9 cellular contexts compared by ENCODE assay signal in genomic region chr1:245512980-245513578, GRCh38.
DNase-seq lines count a peak whose midpoint lies in the region; ATAC-seq, FAIRE-seq and TF ChIP-seq lines count a peak whose summit lies in the region.
"Had no signal": no experiment of that assay in that cellular context is flagged by ENCODE, and none has a peak within 500 bp of the region (broad histone marks: within the 10 kb centered on the region; RNA-seq: fewer than 3 reads in every experiment).

No MANE protein-coding gene starts in this region.

- peaks cover 48% of the 10 kb centered on the region for H3K4me1 Mint-ChIP-seq in nephron

- H3K9me1 ChIP-seq in K562 (ENCODE audit: control insufficient read depth, insufficient read depth, low read length) = no peaks in the 10 kb centered on the region

- BruUV-seq in K562 (replicated peaks; lab: Mats Ljungman, UMichigan) = no TSS peak

- POLR2A ChIA-PET in K562 (lab: Yijun Ruan, JAX) = interaction anchor here (0.9 to 2.4 kb wide), 3 partner anchors 10 to 37 kb away, joined by 3 to 7 read pairs (median 5); no protein-coding TSS in a partner anchor

- no peak overlapping the region for H2AFZ ChIP-seq in K562 (ENCODE audit: low read depth, low read length)

- no peak overlapping the region for H3K9ac ChIP-seq in K562 (ENCODE audit: insufficient read depth in 1 of 2, low read depth in 2 of 2, low read length in 2 of 2)

- H3K79me2 ChIP-seq in K562 (ENCODE audit: control insufficient read depth, insufficient read depth, low read length) = no peaks in the 10 kb centered on the region

- H3K27ac ChIP-seq in K562 (ENCODE audit: extremely low read depth, low read depth, low read length) = no peak overlapping the region

- CTCF ChIA-PET in K562 (lab: Yijun Ruan, JAX; ENCODE audit: low intra/inter-chr PET ratio) = no interaction called here

- H3K27me3 ChIP-seq in K562 (ENCODE audit: control insufficient read depth in 2 of 2, insufficient read depth in 2 of 2, low read length in 2 of 2) = peaks cover 24 to 44% of the 10 kb centered on the region in 2 experiments

- no peaks in the 10 kb centered on the region for H3K36me3 ChIP-seq in K562 (ENCODE audit: control insufficient read depth, insufficient read depth, low read length)

- in situ Hi-C loops in K562 (cut with MboI) = no loop called here

- TF ChIP-seq POLR2A in K562 (conservative IDR thresholded peaks at IDR 0.05) = no peak

- H3K9me3 ChIP-seq in K562 (replicated peaks; ENCODE audit: control insufficient read depth, insufficient read depth, low read depth, low read length) = no peaks in the 10 kb centered on the region

- no peak overlapping the region for H3K4me3 ChIP-seq in K562

- peak overlapping the region in 2 of 3 experiments; percentile 65 to 74 for H3K27ac Mint-ChIP-seq in nephron
- H3K27ac Mint-ChIP-seq: IgD-negative memory B cell had no signal

- no peaks in the 10 kb centered on the region for H3K9me3 Mint-ChIP-seq in nephron

- TF ChIP-seq EP300 in K562 (IDR thresholded peaks at IDR 0.05; ENCODE audit: low read length) = no peak

- no peaks in the 10 kb centered on the region for H4K20me1 ChIP-seq in K562 (replicated peaks; ENCODE audit: control insufficient read depth, insufficient read depth, low read length)

- intact Hi-C loops in K562 (cut with micrococcal nuclease) = loop anchor here (10.0 kb wide), 1 partner anchor 162 kb away; no protein-coding TSS in a partner anchor

- TF ChIP-seq CTCF in K562 (IDR thresholded peaks at IDR 0.05 in 2 of 3, conservative IDR thresholded peaks at IDR 0.05 in 1 of 3; ENCODE audit: insufficient read depth in 2 of 3, low read depth in 1 of 3, low read length in 3 of 3) (peak in 2 of 3 experiments; percentile 26 to 54; a peak in 3 of 6 replicates), nephron (IDR thresholded peaks at IDR 0.05; ENCODE audit: unreplicated experiment in 3 of 3) (no peak), GM10266 (IDR thresholded peaks at IDR 0.05; ENCODE audit: control insufficient read depth, insufficient read depth, low read depth, missing control alignments) (no peak)

- ATAC-seq in K562 = peak; percentile 97

- H3K27me3 Mint-ChIP-seq in nephron (ENCODE audit: low read depth) = peaks cover 4% of the 10 kb centered on the region

- H3K36me3 Mint-ChIP-seq in nephron (ENCODE audit: low read depth) = no peaks in the 10 kb centered on the region
- H3K36me3 Mint-ChIP-seq: IgD-negative memory B cell had no signal

- 6% methylated on average over 11 of the region's 11 CpGs for WGBS in K562 (ENCODE audit: insufficient coverage, low coverage, missing lambda C conversion rate)

- no peak for TF ChIP-seq RAD21 in K562 (CRISPR knock-in tag; conservative IDR thresholded peaks at IDR 0.05 in 1 of 2, IDR thresholded peaks at IDR 0.05 in 1 of 2)

- peak overlapping the region in 2 of 3 experiments; percentile 28 to 54 for H3K4me3 Mint-ChIP-seq in nephron

- H3K4me1 ChIP-seq in K562 (replicated peaks in 1 of 2; ENCODE audit: control insufficient read depth in 2 of 2, insufficient read depth in 2 of 2, low read length in 2 of 2) = no peaks in the 10 kb centered on the region

- no peak overlapping the region for H3K4me2 ChIP-seq in K562 (ENCODE audit: insufficient read depth, low read length)

- FAIRE-seq in K562 (lab: Jason Lieb, UNC) = no peak

- DNase-seq in NCI-H1105 treated with DMSO at 0.1 percent for 48 hours (lab: John Stamatoyannopoulos, UW) = peak; percentile 1
- DNase-seq in NCI-H1105 (lab: John Stamatoyannopoulos, UW) = no peak
- DNase-seq in NAMALWA (ENCODE audit: low spot score) = peak; percentile 28
- peak; percentile 54 to 72 (median 56) for DNase-seq in K562 (ENCODE audit: extremely low read depth in 1 of 4, low spot score in 3 of 4)
- DNase-seq in islet precursor cell = no peak
- DNase-seq in GM10266 (ENCODE audit: extremely low spot score) = no peak
- no peak for DNase-seq in putamen (ENCODE audit: low spot score)

TF ChIP-seq in K562, 482 proteins besides CTCF, POLR2A, EP300 and RAD21 (continues in another document):
- TF ChIP-seq RREB1 (CRISPR knock-in tag; IDR thresholded peaks at IDR 0.05) (no peak), PKNOX1 (IDR thresholded peaks at IDR 0.05) (peak; percentile 63), EGR1 (conservative IDR thresholded peaks at IDR 0.05) (peak; percentile 52), VEZF1 (CRISPR knock-in tag; IDR thresholded peaks at IDR 0.05) (peak; percentile 81), MAFG (tag; conservative IDR thresholded peaks at IDR 0.05) (peak; percentile 88), MAFK (IDR thresholded peaks at IDR 0.05; ENCODE audit: low read length) (peak; percentile 42; the same call in 1 of the 2 replicates), OTX1 (CRISPR knock-in tag; IDR thresholded peaks at IDR 0.05) (no peak), ZNF263 (CRISPR knock-in tag; IDR thresholded peaks at IDR 0.05; ENCODE audit: borderline replicate concordance) (peak; percentile 89), CHD2 (IDR thresholded peaks at IDR 0.05; ENCODE audit: low read depth, low read length) (peak; percentile 49), ZNF740 (CRISPR knock-in tag; IDR thresholded peaks at IDR 0.05) (no peak), ZNF740 (tag; IDR thresholded peaks at IDR 0.05) (peak in 1 of 2 experiments; percentile 94; a peak in 2 of 4 replicates), ASH1L (IDR thresholded peaks at IDR 0.05; ENCODE audit: borderline replicate concordance, low read depth, partially characterized antibody) (no peak), MYNN (IDR thresholded peaks at IDR 0.05) (no peak), MYNN (CRISPR knock-in tag; IDR thresholded peaks at IDR 0.05) (no peak), C11orf30 (IDR thresholded peaks at IDR 0.05; ENCODE audit: low read depth) (peak; percentile 83)

Comparison
In these comparisons a context has a peak if more than half of its experiments do, and no peak if none do; other contexts are left out.
1. DNase-seq: peak in NCI-H1105 treated with DMSO at 0.1 percent for 48 hours (single experiment), NAMALWA (single experiment) and K562 (4 of 4); none in NCI-H1105 (single experiment), islet precursor cell (single experiment), GM10266 (single experiment) and putamen (single experiment).
2. CTCF ChIP-seq: peak in K562 (2 of 3); none in nephron (0 of 3) and GM10266 (single experiment).